In the genomic region with DNA sequence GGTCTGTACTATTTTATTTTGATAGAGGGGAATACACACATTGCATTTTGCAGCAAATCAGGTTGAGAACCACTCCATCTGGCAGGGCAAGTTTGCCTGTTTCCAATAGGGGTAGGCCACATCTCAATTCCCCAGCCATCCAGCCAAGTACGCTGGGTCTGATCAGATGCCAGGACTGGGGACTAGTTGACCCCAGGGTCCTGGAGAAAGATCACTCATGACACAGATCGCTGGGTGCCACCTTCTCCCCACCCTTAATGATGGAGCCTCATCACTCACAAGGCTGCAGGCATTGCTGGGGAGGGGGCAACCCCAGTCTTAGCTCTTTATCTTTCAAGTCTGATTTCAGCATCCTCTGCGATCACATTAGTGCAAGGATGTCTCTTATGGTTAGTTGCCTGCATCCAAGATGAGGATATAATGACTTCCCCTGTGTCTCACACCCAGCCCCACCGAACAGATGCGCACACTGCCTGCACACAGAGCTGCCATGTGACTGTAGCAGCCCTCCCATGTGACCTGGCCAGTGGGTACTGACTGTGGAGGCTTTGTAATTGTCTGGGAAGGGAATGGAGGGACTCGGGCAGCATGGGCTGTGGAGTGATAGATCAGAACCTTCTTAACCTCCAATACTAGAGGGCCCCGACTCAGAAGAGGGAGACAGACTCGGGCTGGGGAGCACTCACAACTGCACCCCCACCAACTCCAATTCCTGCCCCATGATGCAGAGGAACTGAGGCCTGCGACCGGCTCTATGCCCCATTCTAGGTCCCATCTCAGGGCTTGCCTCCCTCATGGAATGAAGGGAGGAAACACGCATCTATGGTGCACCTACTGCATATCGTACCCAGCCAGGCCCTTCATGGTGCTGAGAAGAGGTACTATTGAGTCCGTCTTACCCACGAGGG, we compare ENCODE assay signal across 17 cellular contexts.
A peak's percentile ranks its signal among the peaks of the same experiment; 100 is the strongest.
DNase-seq lines count a peak whose midpoint lies in the region; TF ChIP-seq lines count a peak whose summit lies in the region.
"Had no signal": no experiment of that assay in that cellular context is flagged by ENCODE, and none has a peak within 500 bp of the region (broad histone marks: within the 10 kb centered on the region; RNA-seq: fewer than 3 reads in every experiment).

No MANE protein-coding gene starts in this region.

- H3K4me3 ChIP-seq in osteoblast (ENCODE audit: insufficient read depth, low read length) (no peak overlapping the region), colonic mucosa (no peak overlapping the region)
- H3K4me3 ChIP-seq: GM23248 had no signal

- H2AFZ ChIP-seq in osteoblast (ENCODE audit: low read length) = no peak overlapping the region
- H2AFZ ChIP-seq: GM23248 had no signal

- H3K27me3 Mint-ChIP-seq in brain = peaks cover 2% of the 10 kb centered on the region

- H3K27me3 ChIP-seq in osteoblast (ENCODE audit: insufficient read depth, low read length) = peaks cover 4% of the 10 kb centered on the region
- H3K27me3 ChIP-seq in colonic mucosa = no peaks in the 10 kb centered on the region

- peak in 46 of 51 donors; percentile 16 to 92 (median 74) for DNase-seq in hypothalamus (lab: John Stamatoyannopoulos, UW)
- peak; percentile 71 for DNase-seq in osteoblast (ENCODE audit: insufficient read length, low spot score, missing footprints)
- no peak for DNase-seq in NCI-H1694 (lab: John Stamatoyannopoulos, UW)
- no peak for DNase-seq in NCI-H82 treated with DMSO at 0.1 percent for 48 hours (lab: John Stamatoyannopoulos, UW; ENCODE audit: unreplicated experiment)
- no peak for DNase-seq in colonic mucosa
- DNase-seq: ACHN; CD4-positive, alpha-beta memory T cell; DMS79 treated with DMSO at 0.1 percent for 48 hours; GM23248; KBM-7; NCI-H1436 treated with DMSO at 0.1 percent for 48 hours; NCI-H2227 treated with DMSO at 0.1 percent for 48 hours; NCI-H526; NK-92 treated with Interleukin-12 subunit alpha and Interleukin-12 subunit beta, amount 100 ng/mL, for 24 hours had no signal

- H3K9me3 Mint-ChIP-seq in brain = no peaks in the 10 kb centered on the region
- H3K9me3 Mint-ChIP-seq: CD4-positive, alpha-beta memory T cell had no signal

- peak overlapping the region in 4 of 5 experiments; percentile 68 to 89 (median 79) for H3K27ac Mint-ChIP-seq in brain
- H3K27ac Mint-ChIP-seq: B cell; CD4-positive, alpha-beta memory T cell had no signal

- H3K9ac ChIP-seq in colonic mucosa (ENCODE audit: low read depth in 2 of 2, low read length in 2 of 2) = no peak overlapping the region
- H3K9ac ChIP-seq: GM23248 had no signal

- H3K4me2 ChIP-seq in osteoblast (ENCODE audit: insufficient read depth, low read length) = no peak overlapping the region

- H4K20me1 ChIP-seq in osteoblast (ENCODE audit: insufficient read depth, low read length) = no peaks in the 10 kb centered on the region

- H3K27ac ChIP-seq in osteoblast (ENCODE audit: low read depth, low read length) = no peak overlapping the region
- peak overlapping the region; percentile 97 for H3K27ac ChIP-seq in temporal lobe (ENCODE audit: low read depth, low read length)
- H3K27ac ChIP-seq in colonic mucosa = no peak overlapping the region
- H3K27ac ChIP-seq: GM23248 had no signal

- H3K4me3 Mint-ChIP-seq in brain = no peak overlapping the region
- H3K4me3 Mint-ChIP-seq: B cell; CD4-positive, alpha-beta memory T cell had no signal

- no peaks in the 10 kb centered on the region for H3K9me3 ChIP-seq in osteoblast (ENCODE audit: low read depth, low read length)
- no peaks in the 10 kb centered on the region for H3K9me3 ChIP-seq in colonic mucosa

- no peaks in the 10 kb centered on the region for H3K4me1 ChIP-seq in osteoblast (ENCODE audit: insufficient read depth, low read length)
- H3K4me1 ChIP-seq in colonic mucosa = no peaks in the 10 kb centered on the region

- no peak for TF ChIP-seq CTCF in brain (conservative IDR thresholded peaks at IDR 0.05)
- no peak for TF ChIP-seq CTCF in osteoblast (IDR thresholded peaks at IDR 0.05; ENCODE audit: extremely low read depth, low read depth, low read length)
- TF ChIP-seq CTCF in colonic mucosa (IDR thresholded peaks at IDR 0.05) = no peak

- H3K79me2 ChIP-seq in osteoblast (ENCODE audit: insufficient read depth, low read length) = no peaks in the 10 kb centered on the region

- H3K4me1 Mint-ChIP-seq in brain = peaks cover 53% of the 10 kb centered on the region
- H3K4me1 Mint-ChIP-seq: B cell; CD4-positive, alpha-beta memory T cell had no signal

- intact Hi-C loops in colonic mucosa (cut with DNase I) = no loop called here

- H3K36me3 Mint-ChIP-seq in brain = no peaks in the 10 kb centered on the region
- H3K36me3 Mint-ChIP-seq: CD4-positive, alpha-beta memory T cell had no signal

- H3K36me3 ChIP-seq in osteoblast (ENCODE audit: insufficient read depth, low read length) (no peaks in the 10 kb centered on the region), colonic mucosa (no peaks in the 10 kb centered on the region)

Comparison
In these comparisons a context has a peak if more than half of its experiments do, and no peak if none do; other contexts are left out.
1. DNase-seq: peak in hypothalamus (46 of 51) and osteoblast (single experiment); none in NCI-H1694 (single experiment), NCI-H82 treated with DMSO at 0.1 percent for 48 hours (single experiment) and colonic mucosa (single experiment).